In genomic region chr6:33906413-33906812, GRCh38 we compare ENCODE assay signal across 1 cellular context.
TF ChIP-seq lines count a peak whose summit lies in the region.

No MANE protein-coding gene starts in this region.

TF ChIP-seq in GM23338, 12 proteins besides CTCF, POLR2A, EP300 and RAD21 (continued from another document):
- TF ChIP-seq, protein P1, sequence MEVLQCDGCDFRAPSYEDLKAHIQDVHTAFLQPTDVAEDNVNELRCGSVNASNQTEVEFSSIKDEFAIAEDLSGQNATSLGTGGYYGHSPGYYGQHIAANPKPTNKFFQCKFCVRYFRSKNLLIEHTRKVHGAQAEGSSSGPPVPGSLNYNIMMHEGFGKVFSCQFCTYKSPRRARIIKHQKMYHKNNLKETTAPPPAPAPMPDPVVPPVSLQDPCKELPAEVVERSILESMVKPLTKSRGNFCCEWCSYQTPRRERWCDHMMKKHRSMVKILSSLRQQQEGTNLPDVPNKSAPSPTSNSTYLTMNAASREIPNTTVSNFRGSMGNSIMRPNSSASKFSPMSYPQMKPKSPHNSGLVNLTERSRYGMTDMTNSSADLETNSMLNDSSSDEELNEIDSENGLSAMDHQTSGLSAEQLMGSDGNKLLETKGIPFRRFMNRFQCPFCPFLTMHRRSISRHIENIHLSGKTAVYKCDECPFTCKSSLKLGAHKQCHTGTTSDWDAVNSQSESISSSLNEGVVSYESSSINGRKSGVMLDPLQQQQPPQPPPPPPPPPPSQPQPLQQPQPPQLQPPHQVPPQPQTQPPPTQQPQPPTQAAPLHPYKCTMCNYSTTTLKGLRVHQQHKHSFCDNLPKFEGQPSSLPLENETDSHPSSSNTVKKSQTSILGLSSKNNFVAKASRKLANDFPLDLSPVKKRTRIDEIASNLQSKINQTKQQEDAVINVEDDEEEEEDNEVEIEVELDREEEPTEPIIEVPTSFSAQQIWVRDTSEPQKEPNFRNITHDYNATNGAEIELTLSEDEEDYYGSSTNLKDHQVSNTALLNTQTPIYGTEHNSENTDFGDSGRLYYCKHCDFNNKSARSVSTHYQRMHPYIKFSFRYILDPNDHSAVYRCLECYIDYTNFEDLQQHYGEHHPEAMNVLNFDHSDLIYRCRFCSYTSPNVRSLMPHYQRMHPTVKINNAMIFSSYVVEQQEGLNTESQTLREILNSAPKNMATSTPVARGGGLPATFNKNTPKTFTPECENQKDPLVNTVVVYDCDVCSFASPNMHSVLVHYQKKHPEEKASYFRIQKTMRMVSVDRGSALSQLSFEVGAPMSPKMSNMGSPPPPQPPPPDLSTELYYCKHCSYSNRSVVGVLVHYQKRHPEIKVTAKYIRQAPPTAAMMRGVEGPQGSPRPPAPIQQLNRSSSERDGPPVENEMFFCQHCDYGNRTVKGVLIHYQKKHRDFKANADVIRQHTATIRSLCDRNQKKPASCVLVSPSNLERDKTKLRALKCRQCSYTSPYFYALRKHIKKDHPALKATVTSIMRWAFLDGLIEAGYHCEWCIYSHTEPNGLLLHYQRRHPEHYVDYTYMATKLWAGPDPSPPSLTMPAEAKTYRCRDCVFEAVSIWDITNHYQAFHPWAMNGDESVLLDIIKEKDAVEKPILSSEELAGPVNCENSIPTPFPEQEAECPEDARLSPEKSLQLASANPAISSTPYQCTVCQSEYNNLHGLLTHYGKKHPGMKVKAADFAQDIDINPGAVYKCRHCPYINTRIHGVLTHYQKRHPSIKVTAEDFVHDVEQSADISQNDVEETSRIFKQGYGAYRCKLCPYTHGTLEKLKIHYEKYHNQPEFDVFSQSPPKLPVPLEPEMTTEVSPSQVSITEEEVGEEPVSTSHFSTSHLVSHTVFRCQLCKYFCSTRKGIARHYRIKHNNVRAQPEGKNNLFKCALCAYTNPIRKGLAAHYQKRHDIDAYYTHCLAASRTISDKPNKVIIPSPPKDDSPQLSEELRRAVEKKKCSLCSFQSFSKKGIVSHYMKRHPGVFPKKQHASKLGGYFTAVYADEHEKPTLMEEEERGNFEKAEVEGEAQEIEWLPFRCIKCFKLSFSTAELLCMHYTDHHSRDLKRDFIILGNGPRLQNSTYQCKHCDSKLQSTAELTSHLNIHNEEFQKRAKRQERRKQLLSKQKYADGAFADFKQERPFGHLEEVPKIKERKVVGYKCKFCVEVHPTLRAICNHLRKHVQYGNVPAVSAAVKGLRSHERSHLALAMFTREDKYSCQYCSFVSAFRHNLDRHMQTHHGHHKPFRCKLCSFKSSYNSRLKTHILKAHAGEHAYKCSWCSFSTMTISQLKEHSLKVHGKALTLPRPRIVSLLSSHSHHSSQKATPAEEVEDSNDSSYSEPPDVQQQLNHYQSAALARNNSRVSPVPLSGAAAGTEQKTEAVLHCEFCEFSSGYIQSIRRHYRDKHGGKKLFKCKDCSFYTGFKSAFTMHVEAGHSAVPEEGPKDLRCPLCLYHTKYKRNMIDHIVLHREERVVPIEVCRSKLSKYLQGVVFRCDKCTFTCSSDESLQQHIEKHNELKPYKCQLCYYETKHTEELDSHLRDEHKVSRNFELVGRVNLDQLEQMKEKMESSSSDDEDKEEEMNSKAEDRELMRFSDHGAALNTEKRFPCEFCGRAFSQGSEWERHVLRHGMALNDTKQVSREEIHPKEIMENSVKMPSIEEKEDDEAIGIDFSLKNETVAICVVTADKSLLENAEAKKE (CRISPR knock-in tag; IDR thresholded peaks at IDR 0.05), result no peak
- TF ChIP-seq, protein P2, sequence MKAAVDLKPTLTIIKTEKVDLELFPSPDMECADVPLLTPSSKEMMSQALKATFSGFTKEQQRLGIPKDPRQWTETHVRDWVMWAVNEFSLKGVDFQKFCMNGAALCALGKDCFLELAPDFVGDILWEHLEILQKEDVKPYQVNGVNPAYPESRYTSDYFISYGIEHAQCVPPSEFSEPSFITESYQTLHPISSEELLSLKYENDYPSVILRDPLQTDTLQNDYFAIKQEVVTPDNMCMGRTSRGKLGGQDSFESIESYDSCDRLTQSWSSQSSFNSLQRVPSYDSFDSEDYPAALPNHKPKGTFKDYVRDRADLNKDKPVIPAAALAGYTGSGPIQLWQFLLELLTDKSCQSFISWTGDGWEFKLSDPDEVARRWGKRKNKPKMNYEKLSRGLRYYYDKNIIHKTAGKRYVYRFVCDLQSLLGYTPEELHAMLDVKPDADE (IDR thresholded peaks at IDR 0.05), result no peak
- TF ChIP-seq STAT1 (IDR thresholded peaks at IDR 0.05; ENCODE audit: unreplicated experiment) (no peak), ZNF114 (CRISPR knock-in tag; IDR thresholded peaks at IDR 0.05) (no peak), EZH2 (IDR thresholded peaks at IDR 0.05; ENCODE audit: low read depth, unreplicated experiment) (no peak), ZNF331 (CRISPR knock-in tag; IDR thresholded peaks at IDR 0.05; ENCODE audit: low read depth) (no peak)
- TF ChIP-seq, protein P3, sequence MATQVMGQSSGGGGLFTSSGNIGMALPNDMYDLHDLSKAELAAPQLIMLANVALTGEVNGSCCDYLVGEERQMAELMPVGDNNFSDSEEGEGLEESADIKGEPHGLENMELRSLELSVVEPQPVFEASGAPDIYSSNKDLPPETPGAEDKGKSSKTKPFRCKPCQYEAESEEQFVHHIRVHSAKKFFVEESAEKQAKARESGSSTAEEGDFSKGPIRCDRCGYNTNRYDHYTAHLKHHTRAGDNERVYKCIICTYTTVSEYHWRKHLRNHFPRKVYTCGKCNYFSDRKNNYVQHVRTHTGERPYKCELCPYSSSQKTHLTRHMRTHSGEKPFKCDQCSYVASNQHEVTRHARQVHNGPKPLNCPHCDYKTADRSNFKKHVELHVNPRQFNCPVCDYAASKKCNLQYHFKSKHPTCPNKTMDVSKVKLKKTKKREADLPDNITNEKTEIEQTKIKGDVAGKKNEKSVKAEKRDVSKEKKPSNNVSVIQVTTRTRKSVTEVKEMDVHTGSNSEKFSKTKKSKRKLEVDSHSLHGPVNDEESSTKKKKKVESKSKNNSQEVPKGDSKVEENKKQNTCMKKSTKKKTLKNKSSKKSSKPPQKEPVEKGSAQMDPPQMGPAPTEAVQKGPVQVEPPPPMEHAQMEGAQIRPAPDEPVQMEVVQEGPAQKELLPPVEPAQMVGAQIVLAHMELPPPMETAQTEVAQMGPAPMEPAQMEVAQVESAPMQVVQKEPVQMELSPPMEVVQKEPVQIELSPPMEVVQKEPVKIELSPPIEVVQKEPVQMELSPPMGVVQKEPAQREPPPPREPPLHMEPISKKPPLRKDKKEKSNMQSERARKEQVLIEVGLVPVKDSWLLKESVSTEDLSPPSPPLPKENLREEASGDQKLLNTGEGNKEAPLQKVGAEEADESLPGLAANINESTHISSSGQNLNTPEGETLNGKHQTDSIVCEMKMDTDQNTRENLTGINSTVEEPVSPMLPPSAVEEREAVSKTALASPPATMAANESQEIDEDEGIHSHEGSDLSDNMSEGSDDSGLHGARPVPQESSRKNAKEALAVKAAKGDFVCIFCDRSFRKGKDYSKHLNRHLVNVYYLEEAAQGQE (IDR thresholded peaks at IDR 0.05; ENCODE audit: unreplicated experiment), result no peak
